ENCODE assay signal across 1 cellular context in the genomic region with DNA sequence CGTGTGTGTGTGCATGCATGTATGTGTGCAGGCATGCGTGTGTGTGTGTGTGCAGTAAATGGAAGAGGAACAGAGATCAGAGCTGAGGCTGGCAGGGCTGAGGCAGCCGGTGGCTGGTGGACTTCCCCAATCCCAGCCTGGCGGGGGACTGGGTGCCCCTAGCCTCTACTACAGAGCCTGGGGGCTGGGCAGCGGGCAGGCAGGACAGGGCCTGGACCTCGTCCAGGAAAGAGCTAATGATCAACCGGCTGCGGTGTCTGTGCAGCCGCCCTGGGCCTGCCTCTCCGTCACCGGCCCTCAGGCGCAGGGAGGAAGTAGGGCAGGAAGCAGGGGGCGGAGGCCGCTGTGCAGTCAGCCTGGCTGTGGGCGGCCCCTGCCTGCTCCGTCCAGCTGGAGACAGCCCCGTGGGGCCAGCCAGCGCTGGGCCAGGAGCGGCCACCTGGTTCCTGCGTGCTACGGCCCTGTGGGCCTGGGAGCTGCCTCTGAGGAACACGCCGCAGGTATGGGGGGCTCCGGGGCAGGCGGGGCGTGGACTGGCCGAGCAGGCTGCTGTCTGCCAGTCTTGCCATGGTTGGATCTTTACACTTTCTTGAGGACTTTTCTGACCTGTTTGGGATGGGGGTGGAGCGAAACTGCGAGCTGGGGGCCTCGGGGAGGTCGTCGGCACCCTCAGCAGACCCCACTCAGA.
TF ChIP-seq lines count a peak whose summit lies in the region.

Gene SH3TC1, plus strand, starts transcription at position 385 of the 688 bp plus-strand sequence. CDS start 5,905 bp downstream, outside the sequence.

TF ChIP-seq in HepG2, 621 proteins besides CTCF, POLR2A, EP300 and RAD21 (continued from another document and continues in another):
- TF ChIP-seq HMGXB3 (CRISPR knock-in tag; IDR thresholded peaks at IDR 0.05; ENCODE audit: borderline replicate concordance) (no peak; the same call in 1 of the 2 replicates), ZNF3 (CRISPR knock-in tag; IDR thresholded peaks at IDR 0.05) (no peak), ZFP62 (CRISPR knock-in tag; IDR thresholded peaks at IDR 0.05) (no peak), ZNF75D (CRISPR knock-in tag; IDR thresholded peaks at IDR 0.05; ENCODE audit: borderline replicate concordance) (no peak), CREBL2 (CRISPR knock-in tag; IDR thresholded peaks at IDR 0.05; ENCODE audit: borderline replicate concordance) (no peak), ZNF616 (CRISPR knock-in tag; IDR thresholded peaks at IDR 0.05; ENCODE audit: low read depth) (no peak), NR2F6 (IDR thresholded peaks at IDR 0.05) (no peak), NR2F6 (CRISPR knock-in tag; IDR thresholded peaks at IDR 0.05) (peak; percentile 62; the same call in 1 of the 2 replicates), ZNF367 (CRISPR knock-in tag; IDR thresholded peaks at IDR 0.05; ENCODE audit: borderline replicate concordance) (no peak), ZNF331 (CRISPR knock-in tag; IDR thresholded peaks at IDR 0.05) (peak; percentile 90), SP5 (CRISPR knock-in tag; IDR thresholded peaks at IDR 0.05; ENCODE audit: borderline replicate concordance, low read depth) (peak; percentile 90), ZNF737 (CRISPR knock-in tag; IDR thresholded peaks at IDR 0.05; ENCODE audit: borderline replicate concordance) (no peak), PPARG (CRISPR knock-in tag; conservative IDR thresholded peaks at IDR 0.05) (peak; percentile 75), NFE2L1 (CRISPR knock-in tag; IDR thresholded peaks at IDR 0.05; ENCODE audit: borderline replicate concordance) (0 out of 2 replicates have a peak, but pooled peaks have one; percentile 12), GATA4 (IDR thresholded peaks at IDR 0.05; ENCODE audit: borderline replicate concordance, low read depth) (no peak; the same call in 1 of the 2 replicates), ZNF326 (CRISPR knock-in tag; IDR thresholded peaks at IDR 0.05; ENCODE audit: borderline replicate concordance) (no peak), KDM4B (CRISPR knock-in tag; IDR thresholded peaks at IDR 0.05) (peak; percentile 52; the same call in 1 of the 2 replicates), MEIS1 (CRISPR knock-in tag; IDR thresholded peaks at IDR 0.05; ENCODE audit: borderline replicate concordance) (peak; percentile 68), ZNF33A (CRISPR knock-in tag; IDR thresholded peaks at IDR 0.05; ENCODE audit: borderline replicate concordance) (0 out of 2 replicates have a peak, but pooled peaks have one; percentile 78), ZNF777 (CRISPR knock-in tag; IDR thresholded peaks at IDR 0.05) (no peak), PRDM10 (CRISPR knock-in tag; IDR thresholded peaks at IDR 0.05; ENCODE audit: low read depth) (peak; percentile 89), ZKSCAN8 (CRISPR knock-in tag; IDR thresholded peaks at IDR 0.05; ENCODE audit: borderline replicate concordance) (peak; percentile 83), HBP1 (CRISPR knock-in tag; IDR thresholded peaks at IDR 0.05; ENCODE audit: low read depth) (peak; percentile 61; the same call in 1 of the 2 replicates), FOXJ3 (CRISPR knock-in tag; IDR thresholded peaks at IDR 0.05; ENCODE audit: borderline replicate concordance) (no peak; the same call in 1 of the 2 replicates), KDM3A (CRISPR knock-in tag; IDR thresholded peaks at IDR 0.05; ENCODE audit: low read depth) (peak; percentile 28; the same call in 1 of the 2 replicates), ZNF792 (CRISPR knock-in tag; IDR thresholded peaks at IDR 0.05) (peak; percentile 69), NFE2 (CRISPR knock-in tag; IDR thresholded peaks at IDR 0.05) (no peak), ZNF570 (CRISPR knock-in tag; IDR thresholded peaks at IDR 0.05; ENCODE audit: borderline replicate concordance) (0 out of 2 replicates have a peak, but pooled peaks have one; percentile 76), ZNF276 (CRISPR knock-in tag; IDR thresholded peaks at IDR 0.05; ENCODE audit: low read depth) (no peak; the same call in 1 of the 2 replicates), ZSCAN21 (CRISPR knock-in tag; IDR thresholded peaks at IDR 0.05; ENCODE audit: borderline replicate concordance) (peak; percentile 70; the same call in 1 of the 2 replicates), NCOA5 (CRISPR knock-in tag; IDR thresholded peaks at IDR 0.05) (no peak), WIZ (CRISPR knock-in tag; IDR thresholded peaks at IDR 0.05) (no peak), ZNF569 (CRISPR knock-in tag; IDR thresholded peaks at IDR 0.05; ENCODE audit: borderline replicate concordance) (no peak)
- TF ChIP-seq, protein P1, sequence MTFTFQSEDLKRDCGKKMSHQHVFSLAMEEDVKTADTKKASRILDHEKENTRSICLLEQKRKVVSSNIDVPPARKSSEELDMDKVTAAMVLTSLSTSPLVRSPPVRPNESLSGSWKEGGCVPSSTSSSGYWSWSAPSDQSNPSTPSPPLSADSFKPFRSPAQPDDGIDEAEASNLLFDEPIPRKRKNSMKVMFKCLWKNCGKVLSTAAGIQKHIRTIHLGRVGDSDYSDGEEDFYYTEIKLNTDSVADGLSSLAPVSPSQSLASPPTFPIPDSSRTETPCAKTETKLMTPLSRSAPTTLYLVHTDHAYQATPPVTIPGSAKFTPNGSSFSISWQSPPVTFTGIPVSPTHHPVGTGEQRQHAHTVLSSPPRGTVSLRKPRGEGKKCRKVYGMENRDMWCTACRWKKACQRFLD (CRISPR knock-in tag; IDR thresholded peaks at IDR 0.05; ENCODE audit: borderline replicate concordance): no peak
- TF ChIP-seq, protein P2, sequence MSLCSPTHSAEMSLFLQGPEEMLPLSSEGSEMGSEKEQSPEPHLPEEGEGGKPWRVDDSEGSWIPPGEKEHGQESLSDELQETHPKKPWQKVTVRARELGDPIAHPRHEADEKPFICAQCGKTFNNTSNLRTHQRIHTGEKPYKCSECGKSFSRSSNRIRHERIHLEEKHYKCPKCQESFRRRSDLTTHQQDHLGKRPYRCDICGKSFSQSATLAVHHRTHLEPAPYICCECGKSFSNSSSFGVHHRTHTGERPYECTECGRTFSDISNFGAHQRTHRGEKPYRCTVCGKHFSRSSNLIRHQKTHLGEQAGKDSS (CRISPR knock-in tag; IDR thresholded peaks at IDR 0.05; ENCODE audit: borderline replicate concordance, low read depth): peak; percentile 84; the same call in 1 of the 2 replicates
- TF ChIP-seq, protein P3, sequence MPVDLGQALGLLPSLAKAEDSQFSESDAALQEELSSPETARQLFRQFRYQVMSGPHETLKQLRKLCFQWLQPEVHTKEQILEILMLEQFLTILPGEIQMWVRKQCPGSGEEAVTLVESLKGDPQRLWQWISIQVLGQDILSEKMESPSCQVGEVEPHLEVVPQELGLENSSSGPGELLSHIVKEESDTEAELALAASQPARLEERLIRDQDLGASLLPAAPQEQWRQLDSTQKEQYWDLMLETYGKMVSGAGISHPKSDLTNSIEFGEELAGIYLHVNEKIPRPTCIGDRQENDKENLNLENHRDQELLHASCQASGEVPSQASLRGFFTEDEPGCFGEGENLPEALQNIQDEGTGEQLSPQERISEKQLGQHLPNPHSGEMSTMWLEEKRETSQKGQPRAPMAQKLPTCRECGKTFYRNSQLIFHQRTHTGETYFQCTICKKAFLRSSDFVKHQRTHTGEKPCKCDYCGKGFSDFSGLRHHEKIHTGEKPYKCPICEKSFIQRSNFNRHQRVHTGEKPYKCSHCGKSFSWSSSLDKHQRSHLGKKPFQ (CRISPR knock-in tag; IDR thresholded peaks at IDR 0.05; ENCODE audit: insufficient replicate concordance): peak; percentile 30
- TF ChIP-seq, protein P4, sequence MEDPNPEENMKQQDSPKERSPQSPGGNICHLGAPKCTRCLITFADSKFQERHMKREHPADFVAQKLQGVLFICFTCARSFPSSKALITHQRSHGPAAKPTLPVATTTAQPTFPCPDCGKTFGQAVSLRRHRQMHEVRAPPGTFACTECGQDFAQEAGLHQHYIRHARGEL (CRISPR knock-in tag; IDR thresholded peaks at IDR 0.05): no peak
- TF ChIP-seq, protein P5, sequence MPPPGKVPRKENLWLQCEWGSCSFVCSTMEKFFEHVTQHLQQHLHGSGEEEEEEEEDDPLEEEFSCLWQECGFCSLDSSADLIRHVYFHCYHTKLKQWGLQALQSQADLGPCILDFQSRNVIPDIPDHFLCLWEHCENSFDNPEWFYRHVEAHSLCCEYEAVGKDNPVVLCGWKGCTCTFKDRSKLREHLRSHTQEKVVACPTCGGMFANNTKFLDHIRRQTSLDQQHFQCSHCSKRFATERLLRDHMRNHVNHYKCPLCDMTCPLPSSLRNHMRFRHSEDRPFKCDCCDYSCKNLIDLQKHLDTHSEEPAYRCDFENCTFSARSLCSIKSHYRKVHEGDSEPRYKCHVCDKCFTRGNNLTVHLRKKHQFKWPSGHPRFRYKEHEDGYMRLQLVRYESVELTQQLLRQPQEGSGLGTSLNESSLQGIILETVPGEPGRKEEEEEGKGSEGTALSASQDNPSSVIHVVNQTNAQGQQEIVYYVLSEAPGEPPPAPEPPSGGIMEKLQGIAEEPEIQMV (CRISPR knock-in tag; IDR thresholded peaks at IDR 0.05; ENCODE audit: low read depth): peak; percentile 70; the same call in 1 of the 2 replicates
- TF ChIP-seq, protein P6, sequence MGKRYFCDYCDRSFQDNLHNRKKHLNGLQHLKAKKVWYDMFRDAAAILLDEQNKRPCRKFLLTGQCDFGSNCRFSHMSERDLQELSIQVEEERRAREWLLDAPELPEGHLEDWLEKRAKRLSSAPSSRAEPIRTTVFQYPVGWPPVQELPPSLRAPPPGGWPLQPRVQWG (CRISPR knock-in tag; IDR thresholded peaks at IDR 0.05; ENCODE audit: borderline replicate concordance, low read depth): no peak
